Comparison of ENCODE assay signal across 1 cellular context in genomic region chr5:96209829-96210228, GRCh38.
TF ChIP-seq lines count a peak whose summit lies in the region.

No MANE protein-coding gene starts in this region.

TF ChIP-seq in WTC11, 78 proteins besides CTCF, POLR2A, EP300 and RAD21 (continued from another document):
- TF ChIP-seq PRDM15 (CRISPR knock-in tag; IDR thresholded peaks at IDR 0.05) (no peak), IRF2 (CRISPR knock-in tag; IDR thresholded peaks at IDR 0.05; ENCODE audit: borderline replicate concordance, low read depth) (no peak), NR1H2 (CRISPR knock-in tag; IDR thresholded peaks at IDR 0.05) (no peak), ZBTB21 (CRISPR knock-in tag; IDR thresholded peaks at IDR 0.05; ENCODE audit: borderline replicate concordance) (no peak)
